Comparison of ENCODE assay signal across 8 cellular contexts in genomic region chr5:91381774-91382492, GRCh38. TPM values are rescaled to one million over a fixed set of nuclear protein-coding genes. Genes with fewer than 3 reads are reported as not detected.
A peak's percentile ranks its signal among the peaks of the same experiment; 100 is the strongest.
DNase-seq lines count a peak whose midpoint lies in the region; ATAC-seq and TF ChIP-seq lines count a peak whose summit lies in the region.

No MANE protein-coding gene starts in this region.

- ATAC-seq in HG03095 (IDR thresholded peaks at IDR 0.05; ENCODE audit: unreplicated experiment): peak; percentile 25
- ATAC-seq in left lobe of liver: no peak

- peak overlapping the region; percentile 97 for H3K27ac ChIP-seq in coronary artery

- peak; percentile 74 for DNase-seq in GDM1 (lab: John Stamatoyannopoulos, UW)
- peak; percentile 46 for DNase-seq in NCI-H460 (ENCODE audit: extremely low read depth, low read depth)
- DNase-seq in activated CD4-positive, alpha-beta T cell treated with anti-CD3 and anti-CD28 coated beads for 24 hours (ENCODE audit: low read depth in 2 of 2): peak; percentile 38 to 53
- DNase-seq in coronary artery (ENCODE audit: low spot score): peak; percentile 80
- peak; percentile 67 for DNase-seq in left lobe of liver (ENCODE audit: low spot score)
- peak; percentile 65 to 79 for DNase-seq in stimulated activated CD4-positive, alpha-beta T cell treated with anti-CD3 and anti-CD28 coated beads, Interleukin-2, amount 100 ng/mL, for 24 hours
- DNase-seq in GM19240 (ENCODE audit: insufficient read length, low spot score): no peak

- no peak for TF ChIP-seq CTCF in coronary artery (IDR thresholded peaks at IDR 0.05)

- peak overlapping the region; percentile 83 for H3K4me3 ChIP-seq in coronary artery

RNA-seq across cellular contexts. Expression of gene ARRDC3, which starts 1.2 kb away (rescaled TPM):
- 31.4 and 38.4 TPM in 2 replicates for total RNA-seq in NCI-H460 (2014; rRNA removed; shearing (Covaris generic))
- 25.8 and 44.2 TPM in 2 replicates for polyA plus RNA-seq in NCI-H460 (2014; cell fraction: nucleus; rRNA removed)
- total RNA-seq in left lobe of liver: 30.0 TPM
